In the genomic region with DNA sequence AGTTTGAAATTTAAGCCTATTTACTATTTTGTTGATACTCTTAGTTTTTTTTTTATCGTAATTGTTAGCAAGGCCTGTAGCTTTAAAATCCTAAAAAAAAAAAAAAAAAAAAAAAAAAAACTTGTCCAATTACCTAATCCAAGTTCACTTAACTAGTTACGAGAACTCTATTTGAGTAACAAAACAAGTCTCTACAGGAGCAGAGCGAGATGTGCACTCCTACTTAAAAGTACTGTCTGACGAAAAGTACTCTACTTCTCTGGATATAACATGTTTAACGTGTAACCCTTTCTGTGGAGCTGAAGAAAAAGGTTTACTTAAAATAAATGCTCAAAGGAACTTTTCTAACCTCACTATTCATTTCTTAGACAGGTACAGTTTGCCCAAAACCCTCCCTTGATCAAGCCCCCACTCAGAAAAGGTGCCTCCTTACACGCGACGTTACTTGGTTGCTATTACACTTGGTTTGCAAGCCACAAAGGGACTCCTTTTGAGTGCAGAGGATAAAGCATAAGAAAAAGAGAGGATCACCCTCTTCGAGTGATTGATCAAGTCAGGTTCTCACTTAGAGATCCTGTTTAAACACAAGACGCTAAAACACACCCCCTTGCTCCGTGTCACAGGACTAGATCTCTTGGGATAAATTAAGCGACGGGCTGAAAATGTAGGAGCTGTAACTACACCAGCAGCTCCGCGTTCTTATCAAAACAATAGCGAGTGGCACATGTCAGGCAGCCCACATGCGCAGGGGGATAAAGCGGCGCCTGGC, we compare ENCODE assay signal across 8 cellular contexts. TPM values are rescaled to one million over a fixed set of nuclear protein-coding genes. Genes with fewer than 3 reads are reported as not detected.
DNase-seq lines count a peak whose midpoint lies in the region; ATAC-seq and TF ChIP-seq lines count a peak whose summit lies in the region.

No MANE protein-coding gene starts in this region.

- no peak for TF ChIP-seq CTCF in Loucy (conservative IDR thresholded peaks at IDR 0.05; ENCODE audit: low read length)
- no peak for TF ChIP-seq CTCF in glutamatergic neuron (IDR thresholded peaks at IDR 0.05; ENCODE audit: partially characterized antibody, unreplicated experiment)

- peaks cover 32% of the 10 kb centered on the region for H3K36me3 Mint-ChIP-seq in activated T-helper 1 cell treated with anti-CD3 and anti-CD28 coated beads, Interleukin-12 subunit alpha, Interleukin-12 subunit beta, Interleukin-2, Interleukin-4 antibody, amounts not matched to agents 30 ng/mL and 10 ng/mL and 1 ng/mL, durations not matched to agents 14 hours and 24 hours and 36 hours (ENCODE audit: low read depth)
- H3K36me3 Mint-ChIP-seq in glutamatergic neuron (ENCODE audit: unreplicated experiment): no peaks in the 10 kb centered on the region

- H3K4me3 Mint-ChIP-seq in activated T-helper 1 cell treated with anti-CD3 and anti-CD28 coated beads, Interleukin-12 subunit alpha, Interleukin-12 subunit beta, Interleukin-2, Interleukin-4 antibody, amounts not matched to agents 30 ng/mL and 10 ng/mL and 1 ng/mL, durations not matched to agents 14 hours and 24 hours and 36 hours: peak overlapping the region; percentile 94
- peak overlapping the region; percentile 89 for H3K4me3 Mint-ChIP-seq in glutamatergic neuron (ENCODE audit: unreplicated experiment)

- H3K27me3 Mint-ChIP-seq in activated T-helper 1 cell treated with anti-CD3 and anti-CD28 coated beads, Interleukin-12 subunit alpha, Interleukin-12 subunit beta, Interleukin-2, Interleukin-4 antibody, amounts not matched to agents 30 ng/mL and 10 ng/mL and 1 ng/mL, durations not matched to agents 14 hours and 24 hours and 36 hours (ENCODE audit: insufficient read depth): peaks cover under 1% of the 10 kb centered on the region
- peaks cover 5% of the 10 kb centered on the region for H3K27me3 Mint-ChIP-seq in glutamatergic neuron (ENCODE audit: unreplicated experiment)

- no peaks in the 10 kb centered on the region for H3F3A ChIP-seq in Loucy (ENCODE audit: low read depth)

- peak overlapping the region; percentile 93 for H2AFZ ChIP-seq in Loucy (ENCODE audit: low read length)

- no peaks in the 10 kb centered on the region for H3K27me3 ChIP-seq in Loucy (ENCODE audit: insufficient read depth, low read length, poor library complexity, severe bottlenecking)

- intact Hi-C loops in activated T-helper 1 cell treated with anti-CD3 and anti-CD28 coated beads, Interleukin-12 subunit alpha, Interleukin-12 subunit beta, Interleukin-2, Interleukin-4 antibody, amounts not matched to agents 30 ng/mL and 10 ng/mL and 1 ng/mL, durations not matched to agents 14 hours and 24 hours and 36 hours (cut with micrococcal nuclease): loop anchor here (1.0 to 10.0 kb wide), 13 partner anchors 16 to 952 kb away; a partner anchor contains a TSS

- H3K9me3 Mint-ChIP-seq in activated T-helper 1 cell treated with anti-CD3 and anti-CD28 coated beads, Interleukin-12 subunit alpha, Interleukin-12 subunit beta, Interleukin-2, Interleukin-4 antibody, amounts not matched to agents 30 ng/mL and 10 ng/mL and 1 ng/mL, durations not matched to agents 14 hours and 24 hours and 36 hours: no peaks in the 10 kb centered on the region
- H3K9me3 Mint-ChIP-seq in glutamatergic neuron (ENCODE audit: unreplicated experiment): peaks cover 12% of the 10 kb centered on the region

- H3K9me3 ChIP-seq in Loucy (ENCODE audit: insufficient read depth, low read depth, low read length): no peaks in the 10 kb centered on the region

- peak overlapping the region; percentile 77 for H3K4me2 ChIP-seq in Loucy (ENCODE audit: low read depth, low read length, poor library complexity, severe bottlenecking)

- peaks cover 73% of the 10 kb centered on the region for H3K79me2 ChIP-seq in Loucy (ENCODE audit: insufficient read depth, low read length)

- H4K20me1 ChIP-seq in Loucy (ENCODE audit: insufficient read depth, low read length, poor library complexity, severe bottlenecking): peaks cover 39% of the 10 kb centered on the region

- ATAC-seq in GM21576 (IDR thresholded peaks at IDR 0.05; ENCODE audit: unreplicated experiment): peak; percentile 11

- peak overlapping the region; percentile 93 for H3K9ac ChIP-seq in Loucy (ENCODE audit: low read depth, low read length, poor library complexity, severe bottlenecking)

- H3K4me1 Mint-ChIP-seq in activated T-helper 1 cell treated with anti-CD3 and anti-CD28 coated beads, Interleukin-12 subunit alpha, Interleukin-12 subunit beta, Interleukin-2, Interleukin-4 antibody, amounts not matched to agents 30 ng/mL and 10 ng/mL and 1 ng/mL, durations not matched to agents 14 hours and 24 hours and 36 hours (ENCODE audit: low read depth): peaks cover 46% of the 10 kb centered on the region
- H3K4me1 Mint-ChIP-seq in glutamatergic neuron (ENCODE audit: low read depth, unreplicated experiment): peaks cover 2% of the 10 kb centered on the region

- DNase-seq in NCI-H1105 treated with DMSO at 0.1 percent for 48 hours (lab: John Stamatoyannopoulos, UW): peak; percentile 45
- DNase-seq in NCI-H1105 (lab: John Stamatoyannopoulos, UW): no peak
- no peak for DNase-seq in activated T-helper 1 cell treated with anti-CD3 and anti-CD28 coated beads, Interleukin-12 subunit alpha, Interleukin-12 subunit beta, Interleukin-2, Interleukin-4 antibody, amounts not matched to agents 30 ng/mL and 10 ng/mL and 1 ng/mL, durations not matched to agents 14 hours and 24 hours and 36 hours (ENCODE audit: low spot score)
- DNase-seq in glutamatergic neuron: no peak
- DNase-seq in skeletal muscle cell (ENCODE audit: low read depth): no peak
- no peak for DNase-seq in occipital lobe (lab: John Stamatoyannopoulos, UW)

- H3K27ac Mint-ChIP-seq in activated T-helper 1 cell treated with anti-CD3 and anti-CD28 coated beads, Interleukin-12 subunit alpha, Interleukin-12 subunit beta, Interleukin-2, Interleukin-4 antibody, amounts not matched to agents 30 ng/mL and 10 ng/mL and 1 ng/mL, durations not matched to agents 14 hours and 24 hours and 36 hours: peak overlapping the region; percentile 99
- H3K27ac Mint-ChIP-seq in glutamatergic neuron (ENCODE audit: unreplicated experiment): peak overlapping the region; percentile 75

- H3K4me3 ChIP-seq in Loucy (ENCODE audit: low read length, poor library complexity, severe bottlenecking) (peak overlapping the region; percentile 87), skeletal muscle cell (ENCODE audit: low read depth, low read length) (peak overlapping the region; percentile 78)

- H3K36me3 ChIP-seq in Loucy (ENCODE audit: insufficient read depth, low read length): peaks cover 6% of the 10 kb centered on the region

- H3K4me1 ChIP-seq in Loucy (ENCODE audit: insufficient read depth, low read length, poor library complexity, severe bottlenecking): peaks cover 47% of the 10 kb centered on the region

- no peaks in the 10 kb centered on the region for H3K9me2 ChIP-seq in Loucy (replicated peaks; ENCODE audit: low read depth, low read length)

RNA-seq across cellular contexts. Expression of a gene that starts 2.2 kb away (rescaled TPM):
- total RNA-seq in activated T-helper 1 cell treated with anti-CD3 and anti-CD28 coated beads, Interleukin-12 subunit alpha, Interleukin-12 subunit beta, Interleukin-2, Interleukin-4 antibody, amounts not matched to agents 30 ng/mL and 10 ng/mL and 1 ng/mL, durations not matched to agents 14 hours and 24 hours and 36 hours: 75.0 and 83.7 TPM in 2 replicates
- total RNA-seq in glutamatergic neuron (ENCODE audit: unreplicated experiment) (41.3 TPM), occipital lobe (27.3 TPM)
